Comparison of ENCODE assay signal across 11 cellular contexts in the genomic region with DNA sequence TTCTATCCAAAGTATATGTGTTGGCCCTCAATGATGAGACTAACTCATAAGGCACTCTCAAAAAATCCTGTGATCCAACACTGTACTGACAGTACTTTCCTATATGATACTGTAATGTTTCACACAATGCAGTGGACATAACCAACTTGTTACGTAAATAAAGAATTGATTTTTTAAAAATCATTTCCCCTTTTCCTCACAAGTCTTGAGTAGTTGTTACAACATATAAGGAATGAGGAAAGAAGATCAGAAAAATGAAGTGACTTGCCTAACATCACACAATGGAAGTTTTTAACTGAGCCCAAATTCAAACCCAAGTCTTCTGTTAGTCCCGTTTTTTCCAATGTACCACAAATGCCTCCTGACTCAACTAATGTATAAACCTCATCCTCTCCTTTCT. TPM values are rescaled to one million over a fixed set of nuclear protein-coding genes. Genes with fewer than 3 reads are reported as not detected.
DNase-seq lines count a peak whose midpoint lies in the region; ATAC-seq and TF ChIP-seq lines count a peak whose summit lies in the region.
"Had no signal": no experiment of that assay in that cellular context is flagged by ENCODE, and none has a peak within 500 bp of the region (broad histone marks: within the 10 kb centered on the region; RNA-seq: fewer than 3 reads in every experiment).

No MANE protein-coding gene starts in this region.

- peak overlapping the region; percentile 99 for H3K27ac ChIP-seq in KOPT-K1 (ENCODE audit: low read depth, low read length, poor library complexity, severe bottlenecking)
- no peak overlapping the region for H3K27ac ChIP-seq in naive thymus-derived CD4-positive, alpha-beta T cell (ENCODE audit: low read depth, low read length)

- no peak overlapping the region for H3K4me3 ChIP-seq in naive thymus-derived CD4-positive, alpha-beta T cell (ENCODE audit: low read length)

- peak overlapping the region; percentile 92 to 99 (median 96) for H3K27ac Mint-ChIP-seq in CD14-positive monocyte
- peak overlapping the region; percentile 62 for H3K27ac Mint-ChIP-seq in activated naive CD8-positive, alpha-beta T cell treated with anti-CD3 and anti-CD28 coated beads for 36 hours
- peak overlapping the region in 7 of 9 donors; percentile 75 to 93 (median 85) for H3K27ac Mint-ChIP-seq in naive thymus-derived CD4-positive, alpha-beta T cell

- H3K36me3 Mint-ChIP-seq in CD14-positive monocyte: peaks cover 30 to 46% of the 10 kb centered on the region in 2 donors
- peaks cover 49% of the 10 kb centered on the region for H3K36me3 Mint-ChIP-seq in activated naive CD8-positive, alpha-beta T cell treated with anti-CD3 and anti-CD28 coated beads for 36 hours
- H3K36me3 Mint-ChIP-seq in naive thymus-derived CD4-positive, alpha-beta T cell: peaks cover 4 to 28% (median 19%) of the 10 kb centered on the region in 5 donors

- H3K9me3 ChIP-seq in KOPT-K1 (ENCODE audit: insufficient read depth, low read length, poor library complexity, severe bottlenecking): no peaks in the 10 kb centered on the region
- H3K9me3 ChIP-seq in naive thymus-derived CD4-positive, alpha-beta T cell (ENCODE audit: control insufficient read depth in 2 of 3, low read length in 3 of 3): no peaks in the 10 kb centered on the region

- H3K27me3 ChIP-seq in naive thymus-derived CD4-positive, alpha-beta T cell (ENCODE audit: control insufficient read depth in 2 of 2, insufficient read depth in 2 of 2, low read length in 2 of 2): no peaks in the 10 kb centered on the region

- no peak for TF ChIP-seq CTCF in CD14-positive monocyte (IDR thresholded peaks at IDR 0.05)

- H3K36me3 ChIP-seq in KOPT-K1 (ENCODE audit: insufficient read depth, low read length): peaks cover 78% of the 10 kb centered on the region
- peaks cover 5 to 15% (median 14%) of the 10 kb centered on the region in 3 experiments for H3K36me3 ChIP-seq in naive thymus-derived CD4-positive, alpha-beta T cell (ENCODE audit: control insufficient read depth in 2 of 3, insufficient read depth in 3 of 3, low read length in 3 of 3)

- peaks cover 43 to 45% of the 10 kb centered on the region in 2 donors for H3K4me1 ChIP-seq in naive thymus-derived CD4-positive, alpha-beta T cell (ENCODE audit: control insufficient read depth in 2 of 2, insufficient read depth in 2 of 2, low read length in 2 of 2)

- H3K4me1 Mint-ChIP-seq in CD14-positive monocyte: peaks cover 60% of the 10 kb centered on the region
- peaks cover 59% of the 10 kb centered on the region for H3K4me1 Mint-ChIP-seq in activated naive CD8-positive, alpha-beta T cell treated with anti-CD3 and anti-CD28 coated beads for 36 hours
- peaks cover 48 to 84% (median 72%) of the 10 kb centered on the region in 7 donors for H3K4me1 Mint-ChIP-seq in naive thymus-derived CD4-positive, alpha-beta T cell

- intact Hi-C loops in CD14-positive monocyte (cut with micrococcal nuclease): loop anchor here in 1 of 2 donors (5.0 kb wide), 2 partner anchors 34 to 36 kb away; no protein-coding TSS in a partner anchor
- intact Hi-C loops in naive thymus-derived CD4-positive, alpha-beta T cell (cut with micrococcal nuclease): loop anchor here in 1 of 2 donors (2.0 kb wide), 1 partner anchor 16 kb away; no protein-coding TSS in a partner anchor

- H3K4me3 Mint-ChIP-seq in CD14-positive monocyte: peak overlapping the region in 1 of 2 donors; percentile 76
- no peak overlapping the region for H3K4me3 Mint-ChIP-seq in activated naive CD8-positive, alpha-beta T cell treated with anti-CD3 and anti-CD28 coated beads for 36 hours
- peak overlapping the region in 9 of 10 donors; percentile 25 to 85 (median 64) for H3K4me3 Mint-ChIP-seq in naive thymus-derived CD4-positive, alpha-beta T cell

- DNase-seq in CD14-positive monocyte (ENCODE audit: low spot score): no peak
- DNase-seq in activated naive CD8-positive, alpha-beta T cell treated with anti-CD3 and anti-CD28 coated beads for 36 hours: no peak
- no peak for DNase-seq in naive thymus-derived CD4-positive, alpha-beta T cell
- DNase-seq in iPS-NIHi11 (ENCODE audit: low spot score): no peak
- DNase-seq in medulla oblongata (ENCODE audit: extremely low spot score): no peak
- DNase-seq in AG08396 (ENCODE audit: low spot score): no peak
- no peak for DNase-seq in islet precursor cell
- DNase-seq: activated CD8-positive, alpha-beta memory T cell treated with anti-CD3 and anti-CD28 coated beads, Interleukin-2, amount 50 U/mL, for 4 hours; DMS79; NCI-H69 had no signal

- POLR2A ChIA-PET in naive thymus-derived CD4-positive, alpha-beta T cell (lab: Charles Lee): interaction anchor here (0.6 to 3.1 kb wide), 4 partner anchors 9 to 74 kb away, joined by 3 to 14 read pairs (median 5); partner anchors contain the start of gene PTP4A2

- no peaks in the 10 kb centered on the region for H3K27me3 Mint-ChIP-seq in CD14-positive monocyte (ENCODE audit: low read depth in 3 of 3)
- H3K27me3 Mint-ChIP-seq in activated naive CD8-positive, alpha-beta T cell treated with anti-CD3 and anti-CD28 coated beads for 36 hours: no peaks in the 10 kb centered on the region
- H3K27me3 Mint-ChIP-seq in naive thymus-derived CD4-positive, alpha-beta T cell: no peaks in the 10 kb centered on the region

- H3K9me3 Mint-ChIP-seq in CD14-positive monocyte: peaks cover 0 to 2% (median 0%) of the 10 kb centered on the region in 7 donors
- peaks cover 3% of the 10 kb centered on the region for H3K9me3 Mint-ChIP-seq in activated naive CD8-positive, alpha-beta T cell treated with anti-CD3 and anti-CD28 coated beads for 36 hours
- no peaks in the 10 kb centered on the region for H3K9me3 Mint-ChIP-seq in naive thymus-derived CD4-positive, alpha-beta T cell

- CTCF ChIA-PET in naive thymus-derived CD4-positive, alpha-beta T cell (lab: Charles Lee): no interaction called here

- peak; percentile 50 for ATAC-seq in naive thymus-derived CD4-positive, alpha-beta T cell

RNA-seq across cellular contexts. Expression of gene PTP4A2, which starts 17.2 kb away (rescaled TPM):
- polyA plus RNA-seq in CD14-positive monocyte: 100 to 1,000 TPM; 294 to 501 TPM
- 100 to 1,000 TPM; 342 to 357 TPM for total RNA-seq in activated naive CD8-positive, alpha-beta T cell treated with anti-CD3 and anti-CD28 coated beads for 36 hours
- total RNA-seq in naive thymus-derived CD4-positive, alpha-beta T cell: 100 to 1,000 TPM; 196 to 449 (median 271) TPM
- polyA plus RNA-seq in naive thymus-derived CD4-positive, alpha-beta T cell: 100 to 1,000 TPM; 276 to 398 TPM
